In the genomic region with DNA sequence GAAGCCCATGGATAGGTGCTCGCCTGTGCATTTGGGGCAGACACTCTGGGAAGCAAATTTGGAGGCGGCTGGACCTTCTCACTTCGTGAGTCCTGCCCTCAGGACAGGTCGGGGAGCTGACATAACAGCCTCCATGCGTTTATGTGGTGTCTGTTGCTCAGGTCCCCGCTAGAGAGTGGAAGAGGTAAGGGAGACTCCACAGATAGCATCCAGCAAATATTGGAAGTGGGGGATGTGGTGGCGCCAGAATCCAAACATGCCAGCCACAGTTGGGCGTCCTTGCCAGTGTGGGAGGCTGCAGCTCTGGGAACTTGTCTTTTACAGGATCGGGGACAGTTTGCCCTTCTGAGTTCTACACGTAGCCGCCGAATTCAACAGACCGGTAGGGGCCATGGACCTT, we compare ENCODE assay signal across 32 cellular contexts. TPM values are rescaled to one million over a fixed set of nuclear protein-coding genes. Genes with fewer than 3 reads are reported as not detected.
"Had no signal": no experiment of that assay in that cellular context is flagged by ENCODE, and none has a peak within 500 bp of the region (broad histone marks: within the 10 kb centered on the region; RNA-seq: fewer than 3 reads in every experiment).

No MANE protein-coding gene starts in this region.

- H3K9me3 ChIP-seq: colonic mucosa, left lung, lower lobe of right lung, mucosa of descending colon had no signal

- H3K36me3 ChIP-seq: colonic mucosa, esophagus squamous epithelium, gastrocnemius medialis, heart right ventricle, left lung, lower lobe of right lung had no signal

- DNase-seq: colonic mucosa; cortex of kidney; effector CD8-positive, alpha-beta T cell; effector memory CD8-positive, alpha-beta T cell; endodermal cell; erythroblast; esophagus squamous epithelium; foreskin fibroblast; foreskin melanocyte; gastrocnemius medialis; glutamatergic neuron; head of caudate nucleus; heart right ventricle; hippocampal formation; left cardiac atrium; left lung; left ventricle myocardium superior; lower lobe of right lung; mesenchymal stem cell; mucosa of descending colon; naive B cell had no signal

- H3K4me1 ChIP-seq: colonic mucosa, esophagus squamous epithelium, gastrocnemius medialis, heart right ventricle, left lung, lower lobe of right lung had no signal

- H3K27ac ChIP-seq: colonic mucosa, epithelial cell of prostate, esophagus squamous epithelium, gastrocnemius medialis, heart right ventricle, left lung, lower lobe of right lung had no signal

- H3K4me3 ChIP-seq: colonic mucosa, esophagus squamous epithelium, gastrocnemius medialis, heart right ventricle, left lung, lower lobe of right lung, mucosa of descending colon had no signal

- H3K27me3 ChIP-seq: colonic mucosa, esophagus squamous epithelium, gastrocnemius medialis, heart right ventricle, left lung had no signal

RNA-seq across cellular contexts. Expression of a gene that starts 50.8 kb away (rescaled TPM):
- total RNA-seq: colonic mucosa, dermis microvascular lymphatic vessel endothelial cell, endodermal cell, esophagus mucosa, esophagus squamous epithelium, gastrocnemius medialis, glomerular endothelial cell, heart right ventricle, kidney epithelial cell, left cardiac atrium, left lung, left ventricle myocardium superior, lower leg skin, lower lobe of right lung, lung microvascular endothelial cell, mesenteric fat pad, mesothelial cell of epicardium, mucosa of descending colon, myocyte had no signal
- polyA plus RNA-seq: heart right ventricle, keratinocyte had no signal
